ENCODE assay signal across 15 cellular contexts in genomic region chr11:57203882-57204281, GRCh38. TPM values are rescaled to one million over a fixed set of nuclear protein-coding genes. Genes with fewer than 3 reads are reported as not detected.
DNase-seq lines count a peak whose midpoint lies in the region; ATAC-seq, FAIRE-seq and TF ChIP-seq lines count a peak whose summit lies in the region.
"Had no signal": no experiment of that assay in that cellular context is flagged by ENCODE, and none has a peak within 500 bp of the region (broad histone marks: within the 10 kb centered on the region; RNA-seq: fewer than 3 reads in every experiment).

No MANE protein-coding gene starts in this region.

- H3K4me1 ChIP-seq in heart left ventricle (peaks cover 12 to 81% (median 45%) of the 10 kb centered on the region in 12 donors), H1 (replicated peaks in 1 of 4; ENCODE audit: control insufficient read depth in 3 of 4, insufficient read depth in 4 of 4, low read length in 3 of 4) (peaks cover 3 to 16% (median 11%) of the 10 kb centered on the region in 4 experiments; a peak in 5 of 7 replicates), subcutaneous abdominal adipose tissue (ENCODE audit: control insufficient read depth in 5 of 5, insufficient read depth in 5 of 5, low read length in 5 of 5) (peaks cover 19 to 92% (median 40%) of the 10 kb centered on the region in 5 donors)
- H3K4me1 ChIP-seq: BLaER1, Caco-2 had no signal

- no peak overlapping the region for H4K5ac ChIP-seq in H1 (ENCODE audit: insufficient read length, low read depth, low read length)

- H3K18ac ChIP-seq in H1 (ENCODE audit: extremely low read depth, low read length), result 0 out of 2 replicates have a peak overlapping the region, but pooled peaks have one; percentile 25

- no peaks in the 10 kb centered on the region; the same call in 1 of the 2 replicates for H3K23me2 ChIP-seq in H1 (ENCODE audit: low read depth, low read length)

- ATAC-seq in heart left ventricle, result no peak
- no peak for ATAC-seq in Right ventricle myocardium inferior
- ATAC-seq in HG03039 (IDR thresholded peaks at IDR 0.05; ENCODE audit: unreplicated experiment), result no peak

- peak overlapping the region; percentile 65; the same call in 1 of the 2 replicates for H2BK15ac ChIP-seq in H1 (ENCODE audit: low read length)

- H3K4ac ChIP-seq in H1 (replicated peaks; ENCODE audit: insufficient read length, low read depth, low read length), result no peak overlapping the region

- H3K36me3 Mint-ChIP-seq in nephron (ENCODE audit: low read depth), result no peaks in the 10 kb centered on the region
- H3K36me3 Mint-ChIP-seq: CD8-positive, alpha-beta memory T cell had no signal

- CTCF ChIA-PET in H1 (lab: Charles Lee; ENCODE audit: partially characterized antibody), result interaction anchor here (1.0 to 4.5 kb wide), 6 partner anchors 9 to 54 kb away, joined by 3 to 38 read pairs (median 4); partner anchors contain the start of gene LRRC55

- no peak overlapping the region for H2AFZ ChIP-seq in H1 (ENCODE audit: low read length)

- H4K20me1 ChIP-seq in H1 (replicated peaks in 1 of 2; ENCODE audit: control insufficient read depth in 1 of 2, insufficient read depth in 2 of 2, low read length in 2 of 2), result no peaks in the 10 kb centered on the region
- H4K20me1 ChIP-seq: BLaER1 had no signal

- H3K9ac ChIP-seq in H1 (replicated peaks in 1 of 4; ENCODE audit: extremely low read depth in 1 of 4, low read depth in 3 of 4, low read length in 3 of 4) (no peak overlapping the region), subcutaneous abdominal adipose tissue (ENCODE audit: low read length in 5 of 5) (no peak overlapping the region)
- H3K9ac ChIP-seq: BLaER1 had no signal

- H3K4me2 ChIP-seq in H1 (ENCODE audit: insufficient read depth in 1 of 2, low read depth in 2 of 2, low read length in 2 of 2), result no peak overlapping the region
- H3K4me2 ChIP-seq: BLaER1 had no signal

- H3K36me3 ChIP-seq in heart left ventricle (no peaks in the 10 kb centered on the region), H1 (ENCODE audit: control insufficient read depth in 2 of 4, insufficient read depth in 4 of 4, low read length in 3 of 4) (no peaks in the 10 kb centered on the region), subcutaneous abdominal adipose tissue (ENCODE audit: control insufficient read depth in 5 of 5, insufficient read depth in 5 of 5, low read length in 5 of 5) (no peaks in the 10 kb centered on the region)
- H3K36me3 ChIP-seq: BLaER1 had no signal

- peak overlapping the region; percentile 85; the same call in 1 of the 2 replicates for H2BK12ac ChIP-seq in H1 (ENCODE audit: low read depth, low read length)

- H3K56ac ChIP-seq in H1 (replicated peaks; ENCODE audit: insufficient read length, low read depth, low read length), result no peak overlapping the region

- no peak overlapping the region for H3K14ac ChIP-seq in H1 (ENCODE audit: insufficient read length)

- no peaks in the 10 kb centered on the region for H3K9me3 Mint-ChIP-seq in nephron

- H2AK5ac ChIP-seq in H1 (ENCODE audit: low read depth, low read length), result 0 out of 2 replicates have a peak overlapping the region, but pooled peaks have one; percentile 57

- POLR2A ChIA-PET in H1 (lab: Charles Lee; ENCODE audit: partially characterized antibody), result interaction anchor here (1.3 kb wide), 1 partner anchor 9 kb away, joined by 6 read pairs; no protein-coding TSS in a partner anchor

- TF ChIP-seq POLR2A in heart left ventricle (IDR thresholded peaks at IDR 0.05), result no peak
- no peak for TF ChIP-seq POLR2A in H1 (IDR thresholded peaks at IDR 0.05; ENCODE audit: control extremely low read depth in 1 of 2, low read depth in 2 of 2, low read length in 2 of 2)

- no peak for FAIRE-seq in H1 (lab: Jason Lieb, UNC)
- FAIRE-seq: H54 had no signal

- peak overlapping the region; percentile 99 for H2BK20ac ChIP-seq in H1 (ENCODE audit: low read length)

- 46 to 62% (median 55%) methylated on average over 4 of the region's 4 CpGs for WGBS in heart left ventricle, 4 donors
- 97% methylated on average over 4 of the region's 4 CpGs; no CpG with 5 or more reads in 1 of the 2 experiments for WGBS in H1 (ENCODE audit: extremely low coverage in 1 of 2, insufficient coverage in 1 of 2, insufficient read length in 1 of 2, insufficient replicate concordance in 2 of 2, low coverage in 1 of 2, low lambda C conversion rate in 2 of 2, missing lambda C conversion rate in 1 of 2), 2 experiments

- no peak overlapping the region for H3K4me3 Mint-ChIP-seq in nephron
- H3K4me3 Mint-ChIP-seq: CD8-positive, alpha-beta memory T cell had no signal

- H4K91ac ChIP-seq in H1 (replicated peaks; ENCODE audit: insufficient read length, low read length), result peak overlapping the region; percentile 73

- DNase-seq in heart left ventricle (no peak), Right ventricle myocardium inferior (ENCODE audit: missing footprints) (no peak), H1 (ENCODE audit: low read depth in 1 of 2, low spot score in 2 of 2) (no peak), NCI-H128 (lab: John Stamatoyannopoulos, UW; ENCODE audit: unreplicated experiment) (no peak)
- DNase-seq: 8988T; AML-193; Caco-2; CD8-positive, alpha-beta memory T cell; DND-41; GF-D8 had no signal

- H3K27ac ChIP-seq in heart left ventricle (peak overlapping the region in 8 of 12 donors; percentile 37 to 73 (median 55)), H1 (ENCODE audit: low read depth, low read length) (no peak overlapping the region), subcutaneous abdominal adipose tissue (ENCODE audit: low read depth, low read length) (peak overlapping the region; percentile 68)
- H3K27ac ChIP-seq: BLaER1 had no signal

- no peak overlapping the region for H3K4me3 ChIP-seq in heart left ventricle
- H3K4me3 ChIP-seq in H1 (ENCODE audit: extremely low read depth in 1 of 4, insufficient read depth in 2 of 4, low read depth in 3 of 4, low read length in 4 of 4), result no peak overlapping the region
- H3K4me3 ChIP-seq in subcutaneous abdominal adipose tissue (ENCODE audit: low read depth in 1 of 5, low read length in 5 of 5), result no peak overlapping the region
- H3K4me3 ChIP-seq: BLaER1 had no signal

- H3K27me3 ChIP-seq in heart left ventricle (no peaks in the 10 kb centered on the region), H1 (replicated peaks in 1 of 4; ENCODE audit: control insufficient read depth in 3 of 4, extremely low read depth in 1 of 4, insufficient read depth in 3 of 4, low read length in 3 of 4) (no peaks in the 10 kb centered on the region), subcutaneous abdominal adipose tissue (ENCODE audit: control insufficient read depth in 5 of 5, insufficient read depth in 4 of 5, low read length in 5 of 5) (peaks cover 0 to 12% (median 6%) of the 10 kb centered on the region in 5 donors)
- H3K27me3 ChIP-seq: BLaER1 had no signal

- TF ChIP-seq CTCF in heart left ventricle (IDR thresholded peaks at IDR 0.05) (no peak), H1 (IDR thresholded peaks at IDR 0.05; ENCODE audit: control extremely low read depth in 1 of 3, insufficient read depth in 1 of 3, low read depth in 1 of 3, low read length in 3 of 3) (no peak), nephron (IDR thresholded peaks at IDR 0.05; ENCODE audit: unreplicated experiment in 3 of 3) (no peak)

- H3K27me3 Mint-ChIP-seq in nephron (ENCODE audit: low read depth), result peaks cover 17% of the 10 kb centered on the region

- peak overlapping the region in 2 of 3 experiments; percentile 26 to 60 for H3K27ac Mint-ChIP-seq in nephron
- H3K27ac Mint-ChIP-seq: CD8-positive, alpha-beta memory T cell had no signal

- H4K8ac ChIP-seq in H1 (ENCODE audit: extremely low read depth, insufficient read depth, low read length), result no peak overlapping the region

- H3K79me2 ChIP-seq in H1 (ENCODE audit: control insufficient read depth in 1 of 2, insufficient read depth in 2 of 2, low read length in 2 of 2), result no peaks in the 10 kb centered on the region

- no peak overlapping the region for H3K23ac ChIP-seq in H1 (ENCODE audit: insufficient read length)

- H2BK120ac ChIP-seq in H1 (replicated peaks; ENCODE audit: low read depth, low read length), result peak overlapping the region; percentile 85

- H3K4me1 Mint-ChIP-seq in nephron, result peaks cover 52% of the 10 kb centered on the region
- H3K4me1 Mint-ChIP-seq: CD8-positive, alpha-beta memory T cell had no signal

- intact Hi-C loops in heart left ventricle (cut with DNase I) (loop anchor here in 7 of 10 donors (5.0 to 10.0 kb wide), 6 partner anchors 33 to 69 kb away; partner anchors contain the start of gene APLNR (in 1 of the 7)), Right ventricle myocardium inferior (cut with DNase I) (loop anchor here (2.0 kb wide), 1 partner anchor 39 kb away; no protein-coding TSS in a partner anchor)

- no peak for TF ChIP-seq EP300 in H1 (IDR thresholded peaks at IDR 0.05; ENCODE audit: borderline replicate concordance in 1 of 2, low read depth in 2 of 2, low read length in 2 of 2)

- peak overlapping the region; percentile 76; the same call in 1 of the 2 replicates for H2BK5ac ChIP-seq in H1 (ENCODE audit: low read depth, low read length)

- no peak for TF ChIP-seq RAD21 in H1 (IDR thresholded peaks at IDR 0.05 in 1 of 2, conservative IDR thresholded peaks at IDR 0.05 in 1 of 2; ENCODE audit: low read depth in 2 of 2, low read length in 2 of 2)

- no peaks in the 10 kb centered on the region for H3K79me1 ChIP-seq in H1 (ENCODE audit: low read depth, low read length)

- H3K9me3 ChIP-seq in heart left ventricle (no peaks in the 10 kb centered on the region), H1 (ENCODE audit: insufficient read depth in 2 of 2, low read depth in 1 of 2, low read length in 1 of 2) (no peaks in the 10 kb centered on the region), subcutaneous abdominal adipose tissue (ENCODE audit: control insufficient read depth in 5 of 5, low read length in 5 of 5) (no peaks in the 10 kb centered on the region)
- H3K9me3 ChIP-seq: BLaER1, Caco-2 had no signal

RNA-seq across cellular contexts. Expression of gene LRRC55, which starts 22.1 kb away (rescaled TPM):
- total RNA-seq in heart left ventricle (1 to 10 TPM in 1 of 9 donors, under 1 TPM in 5, not detected in 3; 0.07 to 1.1 (median 0.35) TPM), Right ventricle myocardium inferior (0.51 TPM)
- polyA plus RNA-seq in heart left ventricle (under 1 TPM; 0.08 to 0.14 TPM), H1 (2011; rRNA removed) (0.62 and 0.64 TPM in 2 replicates)
- 1.1 and 1.4 TPM in 2 replicates for total RNA-seq in H1 (2021; fragmentation: NEBNext Ultra II Directional; extraction: Animal tissue kit (Norgen Biotek cat#: 25700))
- polyA plus RNA-seq in H1 (2011; cell fraction: cytosol; rRNA removed), result 0.56 TPM
- 0.81 TPM for polyA plus RNA-seq in H1 (2011; cell fraction: nucleus; rRNA removed)
- 0.89 to 1.2 TPM (median 0.97 TPM) in 4 replicates for polyA plus RNA-seq in H1 (2012, experiment 1 of 2)
- 0.49 TPM for polyA plus RNA-seq in H1 (2012, experiment 2 of 2)
- polyA plus RNA-seq in H1 (2013, experiment 1 of 2), result 0.53 TPM
- polyA plus RNA-seq in H1 (2013, experiment 2 of 2), result 0.50 TPM
- polyA minus RNA-seq in H1 (2011; rRNA and poly(A)+ RNA removed), result 0.68 and 0.79 TPM in 2 replicates
- polyA minus RNA-seq in H1 (2011; cell fraction: cytosol; rRNA and poly(A)+ RNA removed), result 0.81 TPM
- polyA minus RNA-seq in H1 (2011; cell fraction: nucleus; rRNA and poly(A)+ RNA removed), result 1.2 TPM
- total RNA-seq: Caco-2; CD8-positive, alpha-beta memory T cell had no signal
- polyA plus RNA-seq: CD8-positive, alpha-beta memory T cell had no signal

RNA-seq across cellular contexts. Expression of gene APLNR, which starts 33.2 kb away (rescaled TPM):
- 10 to 100 TPM in 4 of 9 donors, 1 to 10 TPM in 5; 5.7 to 63.3 (median 9.9) TPM for total RNA-seq in heart left ventricle
- 1 to 10 TPM; 1.1 to 8.9 TPM for polyA plus RNA-seq in heart left ventricle
- 18.4 TPM for total RNA-seq in Right ventricle myocardium inferior
- total RNA-seq in H1 (2021; fragmentation: NEBNext Ultra II Directional; extraction: Animal tissue kit (Norgen Biotek cat#: 25700)), result 0.13 TPM in 1 of 2 replicates, not detected in the other
- 0.66 and 0.80 TPM in 2 replicates for polyA plus RNA-seq in H1 (2011; rRNA removed)
- 0.25 TPM for polyA plus RNA-seq in H1 (2011; cell fraction: cytosol; rRNA removed)
- 0.29 TPM for polyA plus RNA-seq in H1 (2011; cell fraction: nucleus; rRNA removed)
- polyA plus RNA-seq in H1 (2012, experiment 1 of 2), result 0.50 to 2.0 TPM (median 1.0 TPM) in 4 replicates
- polyA plus RNA-seq in H1 (2012, experiment 2 of 2), result 2.3 TPM
- 0.26 TPM for polyA plus RNA-seq in H1 (2013, experiment 1 of 2)
- 0.29 TPM for polyA plus RNA-seq in H1 (2013, experiment 2 of 2)
- 0.50 and 1.1 TPM in 2 replicates for polyA minus RNA-seq in H1 (2011; rRNA and poly(A)+ RNA removed)
- 0.37 TPM for polyA minus RNA-seq in H1 (2011; cell fraction: cytosol; rRNA and poly(A)+ RNA removed)
- not detected for polyA minus RNA-seq in H1 (2011; cell fraction: nucleus; rRNA and poly(A)+ RNA removed)
- total RNA-seq: Caco-2; CD8-positive, alpha-beta memory T cell had no signal
- polyA plus RNA-seq: CD8-positive, alpha-beta memory T cell had no signal
